Comparison of ENCODE assay signal across 20 cellular contexts in genomic region chr1:55817027-55817426, GRCh38.
A peak's percentile ranks its signal among the peaks of the same experiment; 100 is the strongest.
DNase-seq lines count a peak whose midpoint lies in the region; ATAC-seq, FAIRE-seq and TF ChIP-seq lines count a peak whose summit lies in the region.
"Had no signal": no experiment of that assay in that cellular context is flagged by ENCODE, and none has a peak within 500 bp of the region (broad histone marks: within the 10 kb centered on the region; RNA-seq: fewer than 3 reads in every experiment).

No MANE protein-coding gene starts in this region.

- DNase-seq in DND-41 (no peak), NCI-H187 treated with DMSO at 0.1 percent for 48 hours (lab: John Stamatoyannopoulos, UW) (peak; percentile 23), NCI-H345 treated with DMSO at 0.1 percent for 48 hours (lab: John Stamatoyannopoulos, UW; ENCODE audit: unreplicated experiment) (peak; percentile 77), myocyte (ENCODE audit: low read depth) (peak; percentile 8), H54 (ENCODE audit: insufficient read length, low spot score) (no peak), NCI-H1930 (lab: John Stamatoyannopoulos, UW) (no peak)
- no peak for DNase-seq in effector CD8-positive, alpha-beta T cell (lab: John Stamatoyannopoulos, UW)
- no peak for DNase-seq in stimulated activated CD4-positive, alpha-beta T cell treated with anti-CD3 and anti-CD28 coated beads, Interleukin-15, amount 100 ng/mL, for 24 hours
- DNase-seq: CD4-positive, alpha-beta memory T cell; EL; GOT3; KG1; NCI-H1048; NCI-H1694; NCI-H446; SHP77 treated with DMSO at 0.1 percent for 48 hours; T-helper 1 cell; T1000 had no signal

- TF ChIP-seq POLR2A in H54 (IDR thresholded peaks at IDR 0.05; ENCODE audit: low read depth, low read length), result no peak

- ATAC-seq in DND-41 (ENCODE audit: insufficient read depth, low read depth), result no peak
- ATAC-seq: SK-N-SH treated with all-trans-retinoic acid at 6 μM for 48 hours had no signal

- H3K9ac ChIP-seq in DND-41 (ENCODE audit: low read depth, low read length), result no peak overlapping the region

- peak overlapping the region; percentile 18; the same call in 1 of the 2 replicates for H3K4me2 ChIP-seq in DND-41 (ENCODE audit: insufficient read depth, low read length)

- no peaks in the 10 kb centered on the region for H3K79me2 ChIP-seq in DND-41 (ENCODE audit: insufficient read depth, low read length)

- no peak for TF ChIP-seq CTCF in DND-41 (IDR thresholded peaks at IDR 0.05; ENCODE audit: borderline replicate concordance, extremely low read depth, low read length, poor library complexity, severe bottlenecking)

- H3K27me3 ChIP-seq in DND-41 (ENCODE audit: insufficient read depth, low read length, poor library complexity), result peaks cover 22% of the 10 kb centered on the region

- peaks cover 22% of the 10 kb centered on the region for H3K4me1 ChIP-seq in DND-41 (ENCODE audit: insufficient read depth, low read length)

- H4K20me1 ChIP-seq in DND-41 (ENCODE audit: insufficient read depth, low read length), result no peaks in the 10 kb centered on the region

- H2AFZ ChIP-seq in DND-41 (ENCODE audit: low read depth, low read length), result no peak overlapping the region

- no peak overlapping the region for H3K27ac ChIP-seq in DND-41 (ENCODE audit: low read length)

- no peak for FAIRE-seq in H54 (lab: Jason Lieb, UNC)
- FAIRE-seq: D721Med had no signal

- no peaks in the 10 kb centered on the region for H3K9me3 ChIP-seq in DND-41 (ENCODE audit: insufficient read depth, low read length, severe bottlenecking)

- H3K4me3 ChIP-seq in DND-41 (ENCODE audit: low read depth in 1 of 2, low read length in 2 of 2), result no peak overlapping the region

- H3K36me3 ChIP-seq in DND-41 (ENCODE audit: insufficient read depth, low read length), result no peaks in the 10 kb centered on the region

Comparison
In these comparisons a context has a peak if more than half of its experiments do, and no peak if none do; other contexts are left out.
1. DNase-seq: peak in NCI-H187 treated with DMSO at 0.1 percent for 48 hours (single experiment), NCI-H345 treated with DMSO at 0.1 percent for 48 hours (single experiment) and myocyte (single experiment); none in DND-41 (single experiment), H54 (single experiment), NCI-H1930 (0 of 2), effector CD8-positive, alpha-beta T cell (single experiment) and stimulated activated CD4-positive, alpha-beta T cell treated with anti-CD3 and anti-CD28 coated beads, Interleukin-15, amount 100 ng/mL, for 24 hours (single experiment).